ENCODE assay signal across 20 cellular contexts in the genomic region with DNA sequence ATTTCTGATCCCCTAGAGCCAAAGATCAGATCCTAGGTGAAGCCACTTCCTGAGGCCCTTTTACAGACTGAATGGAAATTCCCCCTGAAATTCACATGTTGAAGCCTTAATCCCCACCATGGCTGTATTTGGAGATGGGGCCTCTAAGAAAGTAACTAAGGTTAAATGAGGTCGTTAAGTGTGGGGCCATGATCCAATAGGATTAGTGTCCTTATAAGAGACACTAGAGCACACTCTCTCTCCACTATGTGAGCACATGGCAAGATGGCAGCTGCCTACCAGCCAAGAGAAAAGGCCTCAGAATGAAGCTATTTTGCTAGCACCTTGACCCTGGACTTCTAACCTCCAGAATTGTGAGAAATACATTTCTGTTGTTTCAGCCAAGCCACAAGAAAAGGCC. TPM values are rescaled to one million over a fixed set of nuclear protein-coding genes. Genes with fewer than 3 reads are reported as not detected.
DNase-seq lines count a peak whose midpoint lies in the region; ATAC-seq, FAIRE-seq and TF ChIP-seq lines count a peak whose summit lies in the region.
"Had no signal": no experiment of that assay in that cellular context is flagged by ENCODE, and none has a peak within 500 bp of the region (broad histone marks: within the 10 kb centered on the region; RNA-seq: fewer than 3 reads in every experiment).

No MANE protein-coding gene starts in this region.

- in situ Hi-C loops in K562 (cut with MboI) = no loop called here

- POLR2A ChIA-PET in K562 (lab: Yijun Ruan, JAX) = interaction anchor here (1.9 kb wide), 1 partner anchor 11 kb away, joined by 6 read pairs; no protein-coding TSS in a partner anchor

- H3K4me1 Mint-ChIP-seq in activated T-cell treated with anti-CD3 and anti-CD28 coated beads, Interleukin-2, amount 50 U/mL, for 24 hours (ENCODE audit: low read depth) = peaks cover 32% of the 10 kb centered on the region
- H3K4me1 Mint-ChIP-seq in activated T-helper 1 cell treated with anti-CD3 and anti-CD28 coated beads, Interleukin-12 subunit alpha, Interleukin-12 subunit beta, Interleukin-2, Interleukin-4 antibody, amounts not matched to agents 30 ng/mL and 10 ng/mL and 1 ng/mL, durations not matched to agents 14 hours and 24 hours and 36 hours (ENCODE audit: low read depth) = peaks cover 42% of the 10 kb centered on the region
- H3K4me1 Mint-ChIP-seq: GM23338 had no signal

- H3K36me3 Mint-ChIP-seq in activated T-cell treated with anti-CD3 and anti-CD28 coated beads, Interleukin-2, amount 50 U/mL, for 24 hours (ENCODE audit: low read depth) = peaks cover 84% of the 10 kb centered on the region
- H3K36me3 Mint-ChIP-seq in activated T-helper 1 cell treated with anti-CD3 and anti-CD28 coated beads, Interleukin-12 subunit alpha, Interleukin-12 subunit beta, Interleukin-2, Interleukin-4 antibody, amounts not matched to agents 30 ng/mL and 10 ng/mL and 1 ng/mL, durations not matched to agents 14 hours and 24 hours and 36 hours (ENCODE audit: low read depth) = peaks cover 55% of the 10 kb centered on the region

- TF ChIP-seq EP300 in K562 (IDR thresholded peaks at IDR 0.05; ENCODE audit: low read length) = no peak

- H3K9ac ChIP-seq in K562 (ENCODE audit: insufficient read depth in 1 of 2, low read depth in 2 of 2, low read length in 2 of 2) = no peak overlapping the region
- H3K9ac ChIP-seq: BLaER1 treated with 17β-estradiol and CSF1 and Interleukin-3, amounts not matched to agents 10 nM and 100 nM had no signal

- FAIRE-seq in D721Med (lab: Jason Lieb, UNC) (peak; percentile 63), K562 (lab: Jason Lieb, UNC) (no peak)
- FAIRE-seq: G401.6, GM12892, HTR-8/SVneo had no signal

- no peak overlapping the region for H3K4me3 Mint-ChIP-seq in activated T-cell treated with anti-CD3 and anti-CD28 coated beads, Interleukin-2, amount 50 U/mL, for 24 hours
- H3K4me3 Mint-ChIP-seq in activated T-helper 1 cell treated with anti-CD3 and anti-CD28 coated beads, Interleukin-12 subunit alpha, Interleukin-12 subunit beta, Interleukin-2, Interleukin-4 antibody, amounts not matched to agents 30 ng/mL and 10 ng/mL and 1 ng/mL, durations not matched to agents 14 hours and 24 hours and 36 hours = no peak overlapping the region
- H3K4me3 Mint-ChIP-seq: CD4-positive, alpha-beta T cell; GM23338 had no signal

- no peaks in the 10 kb centered on the region for H3K4me1 ChIP-seq in K562 (replicated peaks in 1 of 2; ENCODE audit: control insufficient read depth in 2 of 2, insufficient read depth in 2 of 2, low read length in 2 of 2)
- H3K4me1 ChIP-seq in left lung = no peaks in the 10 kb centered on the region
- H3K4me1 ChIP-seq: BLaER1 treated with 17β-estradiol and CSF1 and Interleukin-3, amounts not matched to agents 10 nM and 100 nM had no signal

- TF ChIP-seq RAD21 in K562 (CRISPR knock-in tag; conservative IDR thresholded peaks at IDR 0.05 in 1 of 2, IDR thresholded peaks at IDR 0.05 in 1 of 2) = no peak

- H3K9me3 Mint-ChIP-seq in activated T-cell treated with anti-CD3 and anti-CD28 coated beads, Interleukin-2, amount 50 U/mL, for 24 hours = no peaks in the 10 kb centered on the region
- H3K9me3 Mint-ChIP-seq in activated T-helper 1 cell treated with anti-CD3 and anti-CD28 coated beads, Interleukin-12 subunit alpha, Interleukin-12 subunit beta, Interleukin-2, Interleukin-4 antibody, amounts not matched to agents 30 ng/mL and 10 ng/mL and 1 ng/mL, durations not matched to agents 14 hours and 24 hours and 36 hours = no peaks in the 10 kb centered on the region
- H3K9me3 Mint-ChIP-seq: CD4-positive, alpha-beta T cell; GM23338 had no signal

- peaks cover 7% of the 10 kb centered on the region; the same call in 2 of the 3 replicates for H3K79me2 ChIP-seq in K562 (ENCODE audit: control insufficient read depth, insufficient read depth, low read length)

- no peak for TF ChIP-seq CTCF in D721Med (IDR thresholded peaks at IDR 0.05; ENCODE audit: insufficient read depth, missing control alignments)
- no peak for TF ChIP-seq CTCF in K562 (IDR thresholded peaks at IDR 0.05 in 2 of 3, conservative IDR thresholded peaks at IDR 0.05 in 1 of 3; ENCODE audit: insufficient read depth in 2 of 3, low read depth in 1 of 3, low read length in 3 of 3)
- no peak for TF ChIP-seq CTCF in left lung (IDR thresholded peaks at IDR 0.05)

- H3K27me3 Mint-ChIP-seq in activated T-cell treated with anti-CD3 and anti-CD28 coated beads, Interleukin-2, amount 50 U/mL, for 24 hours = no peaks in the 10 kb centered on the region
- H3K27me3 Mint-ChIP-seq in activated T-helper 1 cell treated with anti-CD3 and anti-CD28 coated beads, Interleukin-12 subunit alpha, Interleukin-12 subunit beta, Interleukin-2, Interleukin-4 antibody, amounts not matched to agents 30 ng/mL and 10 ng/mL and 1 ng/mL, durations not matched to agents 14 hours and 24 hours and 36 hours (ENCODE audit: insufficient read depth) = peaks cover 2% of the 10 kb centered on the region
- H3K27me3 Mint-ChIP-seq: CD4-positive, alpha-beta T cell had no signal

- H3K27me3 ChIP-seq in K562 (ENCODE audit: control insufficient read depth in 2 of 2, insufficient read depth in 2 of 2, low read length in 2 of 2) (no peaks in the 10 kb centered on the region), left lung (no peaks in the 10 kb centered on the region)
- H3K27me3 ChIP-seq: BLaER1 treated with 17β-estradiol and CSF1 and Interleukin-3, amounts not matched to agents 10 nM and 100 nM had no signal

- BruUV-seq in K562 (replicated peaks; lab: Mats Ljungman, UMichigan) = no TSS peak

- H3K4me2 ChIP-seq in K562 (ENCODE audit: insufficient read depth, low read length) = no peak overlapping the region
- H3K4me2 ChIP-seq: BLaER1 treated with 17β-estradiol and CSF1 and Interleukin-3, amounts not matched to agents 10 nM and 100 nM; GM23338 had no signal

- 68% methylated on average over 1 of the region's 1 CpG for WGBS in K562 (ENCODE audit: insufficient coverage, low coverage, missing lambda C conversion rate)

- ATAC-seq in K562 (peak; percentile 32; the same call in 2 of the 3 replicates), left lung (no peak)
- ATAC-seq: GM23338 had no signal

- no peak overlapping the region for H3K4me3 ChIP-seq in K562
- H3K4me3 ChIP-seq in left lung = no peak overlapping the region
- H3K4me3 ChIP-seq: BLaER1 treated with 17β-estradiol and CSF1 and Interleukin-3, amounts not matched to agents 10 nM and 100 nM; GM23338 had no signal

- no peaks in the 10 kb centered on the region for H3K9me3 ChIP-seq in K562 (replicated peaks; ENCODE audit: control insufficient read depth, insufficient read depth, low read depth, low read length)
- no peaks in the 10 kb centered on the region for H3K9me3 ChIP-seq in left lung
- H3K9me3 ChIP-seq: BLaER1 treated with 17β-estradiol and CSF1 and Interleukin-3, amounts not matched to agents 10 nM and 100 nM had no signal

- H2AFZ ChIP-seq in K562 (ENCODE audit: low read depth, low read length) = no peak overlapping the region
- H2AFZ ChIP-seq: GM23338 had no signal

- H3K36me3 ChIP-seq in K562 (ENCODE audit: control insufficient read depth, insufficient read depth, low read length) (peaks cover 84% of the 10 kb centered on the region), left lung (peaks cover 0 to 87% of the 10 kb centered on the region in 2 donors)

- no peaks in the 10 kb centered on the region for H3K9me1 ChIP-seq in K562 (ENCODE audit: control insufficient read depth, insufficient read depth, low read length)

- no peak for TF ChIP-seq POLR2A in K562 (conservative IDR thresholded peaks at IDR 0.05)

- H3K27ac ChIP-seq in K562 (ENCODE audit: extremely low read depth, low read depth, low read length) (no peak overlapping the region), left lung (no peak overlapping the region)
- H3K27ac ChIP-seq: BLaER1 treated with 17β-estradiol and CSF1 and Interleukin-3, amounts not matched to agents 10 nM and 100 nM had no signal

- intact Hi-C loops in activated T-helper 1 cell treated with anti-CD3 and anti-CD28 coated beads, Interleukin-12 subunit alpha, Interleukin-12 subunit beta, Interleukin-2, Interleukin-4 antibody, amounts not matched to agents 30 ng/mL and 10 ng/mL and 1 ng/mL, durations not matched to agents 14 hours and 24 hours and 36 hours (cut with micrococcal nuclease) = loop anchor here (5.0 kb wide), 1 partner anchor 558 kb away; no protein-coding TSS in a partner anchor
- intact Hi-C loops in K562 (cut with micrococcal nuclease) = no loop called here
- intact Hi-C loops in left lung (cut with DNase I) = no loop called here

- CTCF ChIA-PET in K562 (lab: Yijun Ruan, JAX; ENCODE audit: low intra/inter-chr PET ratio) = no interaction called here

- H4K20me1 ChIP-seq in K562 (replicated peaks; ENCODE audit: control insufficient read depth, insufficient read depth, low read length) = peaks cover 7% of the 10 kb centered on the region; the same call in 1 of the 2 replicates

- DNase-seq in activated T-cell treated with anti-CD3 and anti-CD28 coated beads, Interleukin-2, amount 50 U/mL, for 24 hours = no peak
- DNase-seq in activated T-cell treated with anti-CD3 and anti-CD28 coated beads for 4 hours (no peak), D721Med (ENCODE audit: insufficient read length, low spot score) (no peak), K562 (ENCODE audit: extremely low read depth in 1 of 4, low spot score in 3 of 4) (no peak), HuH-7 (ENCODE audit: low spot score) (no peak), left lung (no peak)
- DNase-seq in activated T-helper 1 cell treated with anti-CD3 and anti-CD28 coated beads, Interleukin-12 subunit alpha, Interleukin-12 subunit beta, Interleukin-2, Interleukin-4 antibody, amounts not matched to agents 30 ng/mL and 10 ng/mL and 1 ng/mL, durations not matched to agents 14 hours and 24 hours and 36 hours (ENCODE audit: low spot score) = no peak
- DNase-seq: ACHN; Calu3; CD4-positive, alpha-beta T cell; DMS153; DMS79 treated with DMSO at 0.1 percent for 48 hours; EL; H7; KBM-7 had no signal

- H3K27ac Mint-ChIP-seq in activated T-cell treated with anti-CD3 and anti-CD28 coated beads, Interleukin-2, amount 50 U/mL, for 24 hours = peak overlapping the region; percentile 24
- peak overlapping the region; percentile 71 for H3K27ac Mint-ChIP-seq in activated T-helper 1 cell treated with anti-CD3 and anti-CD28 coated beads, Interleukin-12 subunit alpha, Interleukin-12 subunit beta, Interleukin-2, Interleukin-4 antibody, amounts not matched to agents 30 ng/mL and 10 ng/mL and 1 ng/mL, durations not matched to agents 14 hours and 24 hours and 36 hours
- H3K27ac Mint-ChIP-seq: CD4-positive, alpha-beta T cell; GM23338 had no signal

RNA-seq across cellular contexts. Expression of gene ABCB10, which starts 13.9 kb away (rescaled TPM):
- total RNA-seq in activated T-helper 1 cell treated with anti-CD3 and anti-CD28 coated beads, Interleukin-12 subunit alpha, Interleukin-12 subunit beta, Interleukin-2, Interleukin-4 antibody, amounts not matched to agents 30 ng/mL and 10 ng/mL and 1 ng/mL, durations not matched to agents 14 hours and 24 hours and 36 hours = 46.2 and 47.0 TPM in 2 replicates
- total RNA-seq in K562 (2011; cell fraction: chromatin; rRNA removed; ENCODE audit: low replicate concordance) = 34.9 and 56.2 TPM in 2 replicates
- total RNA-seq in K562 (2011; cell fraction: nucleolus; rRNA removed) = 31.7 and 39.6 TPM in 2 replicates
- 41.7 and 45.0 TPM in 2 replicates for total RNA-seq in K562 (2011; cell fraction: nucleoplasm; rRNA removed)
- total RNA-seq in K562 (2014; rRNA removed) (42.2 and 46.7 TPM in 2 replicates), K562 (2014; rRNA removed; fragmentation: Illumina TruSeq; extraction: Trizol) (54.8 and 59.3 TPM in 2 replicates), K562 (2015; rRNA removed; fragmentation: Illumina TruSeq; extraction: Trizol) (27.4 and 28.5 TPM in 2 replicates), K562 (2021) (51.8 and 53.6 TPM in 2 replicates), left lung (10 to 100 TPM; 16.4 to 25.6 TPM)
- polyA plus RNA-seq in K562 (2011; rRNA removed) (43.2 and 45.8 TPM in 2 replicates), K562 (2014; fragmentation: Illumina TruSeq; extraction: Trizol) (32.5 and 36.4 TPM in 2 replicates), K562 (2014; fragmentation: Nextera tagmentation; extraction: Ambion mirVana) (10 to 100 TPM; 12.4 to 16.5 TPM), K562 (2014; rRNA removed) (29.1 and 29.3 TPM in 2 replicates)
- polyA plus RNA-seq in K562 (2011; cell fraction: cytosol; rRNA removed) = 26.1 and 31.2 TPM in 2 replicates
- polyA plus RNA-seq in K562 (2011; cell fraction: nucleus; rRNA removed) = 30.7 and 38.2 TPM in 2 replicates
- polyA plus RNA-seq in K562 (2012) = 20.0 and 24.2 TPM in 2 replicates
- polyA minus RNA-seq in K562 (2011; rRNA and poly(A)+ RNA removed) = 56.6 and 57.1 TPM in 2 replicates
- polyA minus RNA-seq in K562 (2011; cell fraction: cytosol; rRNA and poly(A)+ RNA removed) = 28.7 and 38.4 TPM in 2 replicates
- polyA minus RNA-seq in K562 (2011; cell fraction: nucleus; rRNA and poly(A)+ RNA removed) = 13.1 and 24.0 TPM in 2 replicates

RNA-seq across cellular contexts. Expression of gene NUP133, which starts 36.4 kb away (rescaled TPM):
- 47.9 and 49.1 TPM in 2 replicates for total RNA-seq in activated T-helper 1 cell treated with anti-CD3 and anti-CD28 coated beads, Interleukin-12 subunit alpha, Interleukin-12 subunit beta, Interleukin-2, Interleukin-4 antibody, amounts not matched to agents 30 ng/mL and 10 ng/mL and 1 ng/mL, durations not matched to agents 14 hours and 24 hours and 36 hours
- total RNA-seq in K562 (2011; cell fraction: chromatin; rRNA removed; ENCODE audit: low replicate concordance) = 71.9 and 72.4 TPM in 2 replicates
- total RNA-seq in K562 (2011; cell fraction: nucleolus; rRNA removed) = 25.3 and 27.9 TPM in 2 replicates
- total RNA-seq in K562 (2011; cell fraction: nucleoplasm; rRNA removed) = 33.4 and 41.5 TPM in 2 replicates
- total RNA-seq in K562 (2014; rRNA removed) (50.6 and 60.9 TPM in 2 replicates), K562 (2014; rRNA removed; fragmentation: Illumina TruSeq; extraction: Trizol) (64.0 and 71.7 TPM in 2 replicates), K562 (2015; rRNA removed; fragmentation: Illumina TruSeq; extraction: Trizol) (58.2 and 61.3 TPM in 2 replicates), K562 (2021) (82.5 and 85.1 TPM in 2 replicates), left lung (10 to 100 TPM; 30.2 to 30.9 TPM)
- polyA plus RNA-seq in K562 (2011; rRNA removed) (51.5 and 62.2 TPM in 2 replicates), K562 (2014; fragmentation: Illumina TruSeq; extraction: Trizol) (37.6 and 44.1 TPM in 2 replicates), K562 (2014; fragmentation: Nextera tagmentation; extraction: Ambion mirVana) (10 to 100 TPM; 21.7 to 35.0 TPM), K562 (2014; rRNA removed) (53.0 and 61.8 TPM in 2 replicates)
- 27.8 and 33.4 TPM in 2 replicates for polyA plus RNA-seq in K562 (2011; cell fraction: cytosol; rRNA removed)
- polyA plus RNA-seq in K562 (2011; cell fraction: nucleus; rRNA removed) = 51.1 and 62.9 TPM in 2 replicates
- polyA plus RNA-seq in K562 (2012) = 28.9 and 30.0 TPM in 2 replicates
- 88.6 and 94.0 TPM in 2 replicates for polyA minus RNA-seq in K562 (2011; rRNA and poly(A)+ RNA removed)
- polyA minus RNA-seq in K562 (2011; cell fraction: cytosol; rRNA and poly(A)+ RNA removed) = 33.8 and 45.2 TPM in 2 replicates
- polyA minus RNA-seq in K562 (2011; cell fraction: nucleus; rRNA and poly(A)+ RNA removed) = 35.5 and 62.6 TPM in 2 replicates
